ENCODE assay signal across 1 cellular context in genomic region chr11:10401275-10401674, GRCh38.
TF ChIP-seq lines count a peak whose summit lies in the region.

No MANE protein-coding gene starts in this region.

TF ChIP-seq in SK-N-SH, 30 proteins besides CTCF, POLR2A, EP300 and RAD21 (continued from another document):
- no peak for TF ChIP-seq PBX3 (IDR thresholded peaks at IDR 0.05)
- TF ChIP-seq JUND (IDR thresholded peaks at IDR 0.05) = no peak
- no peak for TF ChIP-seq POLR2AphosphoS5 (IDR thresholded peaks at IDR 0.05; ENCODE audit: low read depth, low read length)
- no peak for TF ChIP-seq NRF1 (IDR thresholded peaks at IDR 0.05; ENCODE audit: low read depth, low read length)
- TF ChIP-seq MEF2A (IDR thresholded peaks at IDR 0.05; ENCODE audit: borderline replicate concordance, low read depth) = no peak
- TF ChIP-seq FOXJ3 (CRISPR knock-in tag; IDR thresholded peaks at IDR 0.05) = no peak
- no peak for TF ChIP-seq USF1 (IDR thresholded peaks at IDR 0.05; ENCODE audit: borderline replicate concordance, low read depth)
TF ChIP-seq in SK-N-SH: peak in this region for 0.
